In genomic region chr15:85707519-85708338, GRCh38 we compare ENCODE assay signal across 8 cellular contexts.
DNase-seq lines count a peak whose midpoint lies in the region; ATAC-seq and TF ChIP-seq lines count a peak whose summit lies in the region.

No MANE protein-coding gene starts in this region.

- H3K9ac ChIP-seq in liver (ENCODE audit: low read depth in 1 of 2, low read length in 2 of 2) = peak overlapping the region; percentile 30 to 89

- peak; percentile 40 for DNase-seq in activated CD4-positive, alpha-beta T cell treated with anti-CD3 and anti-CD28 coated beads for 48 hours
- no peak for DNase-seq in activated CD4-positive, alpha-beta T cell treated with anti-CD3 and anti-CD28 coated beads for 1 hour
- DNase-seq in HT-29 (ENCODE audit: low spot score) (peak; percentile 7), astrocyte of the spinal cord (ENCODE audit: low read depth, low spot score) (peak; percentile 58), tibial artery (no peak), NCI-H128 (lab: John Stamatoyannopoulos, UW; ENCODE audit: unreplicated experiment) (no peak)

- H3K9me3 ChIP-seq in liver (ENCODE audit: control insufficient read depth in 4 of 4, low read length in 3 of 4) = no peaks in the 10 kb centered on the region
- H3K9me3 ChIP-seq in tibial artery = no peaks in the 10 kb centered on the region

- H3K4me1 ChIP-seq in liver (ENCODE audit: control insufficient read depth in 4 of 4, insufficient read depth in 4 of 4, low read length in 3 of 4) (peaks cover 7 to 27% (median 21%) of the 10 kb centered on the region in 4 donors), tibial artery (peaks cover 0 to 65% (median 30%) of the 10 kb centered on the region in 4 donors)

- intact Hi-C loops in tibial artery (cut with DNase I; ENCODE audit: low total_unique reads) = loop anchor here (10.0 kb wide), 1 partner anchor 63 kb away; no protein-coding TSS in a partner anchor

- peaks cover 1 to 24% (median 18%) of the 10 kb centered on the region in 4 donors for H3K36me3 ChIP-seq in liver (ENCODE audit: control insufficient read depth in 4 of 4, insufficient read depth in 3 of 4, low read depth in 1 of 4, low read length in 3 of 4)
- peaks cover 4 to 29% (median 22%) of the 10 kb centered on the region in 3 donors for H3K36me3 ChIP-seq in tibial artery

- H3K27ac ChIP-seq in liver (ENCODE audit: low read depth in 1 of 2, low read length in 2 of 2) (peak overlapping the region; percentile 85 to 89), tibial artery (peak overlapping the region; percentile 79 to 84)

- in situ Hi-C loops in astrocyte of the spinal cord (cut with HindIII; ENCODE audit: low sequenced_read_pairs) = no loop called here

- H3K4me3 ChIP-seq in astrocyte of the spinal cord (ENCODE audit: low read depth, low read length) (no peak overlapping the region), liver (ENCODE audit: low read depth in 1 of 3, low read length in 3 of 3) (peak overlapping the region in 1 of 3 donors; percentile 26), tibial artery (peak overlapping the region; percentile 14 to 25)

- no peak for ATAC-seq in GM18519 (IDR thresholded peaks at IDR 0.05; ENCODE audit: low FRiP score, unreplicated experiment)

- peak; percentile 50 to 66 for TF ChIP-seq RAD21 in liver (IDR thresholded peaks at IDR 0.05)

- 21% methylated on average over 8 of the region's 8 CpGs for WGBS in liver

- TF ChIP-seq CTCF in astrocyte of the spinal cord (IDR thresholded peaks at IDR 0.05; ENCODE audit: low read depth, low read length) (no peak), liver (IDR thresholded peaks at IDR 0.05; ENCODE audit: low read depth, low read length, missing input control) (no peak), tibial artery (IDR thresholded peaks at IDR 0.05) (no peak)

- H3K27me3 ChIP-seq in liver (ENCODE audit: control insufficient read depth in 4 of 4, insufficient read depth in 4 of 4, low read length in 3 of 4) (no peaks in the 10 kb centered on the region), tibial artery (no peaks in the 10 kb centered on the region)

TF ChIP-seq in liver, 16 proteins besides CTCF, POLR2A, EP300 and RAD21:
- TF ChIP-seq REST (IDR thresholded peaks at IDR 0.05) (peak; percentile 80), TAF1 (conservative IDR thresholded peaks at IDR 0.05) (no peak), FOXA2 (IDR thresholded peaks at IDR 0.05) (peak; percentile 91), RXRA (IDR thresholded peaks at IDR 0.05) (peak; percentile 67 to 87), JUND (IDR thresholded peaks at IDR 0.05) (peak; percentile 83 to 93), SP1 (IDR thresholded peaks at IDR 0.05) (peak; percentile 89), NR2F2 (IDR thresholded peaks at IDR 0.05) (peak; percentile 41), GABPA (IDR thresholded peaks at IDR 0.05 in 1 of 2, conservative IDR thresholded peaks at IDR 0.05 in 1 of 2) (peak; percentile 10 to 18), HNF4A (conservative IDR thresholded peaks at IDR 0.05) (peak; percentile 95 to 96), ATF3 (IDR thresholded peaks at IDR 0.05) (no peak), EGR1 (IDR thresholded peaks at IDR 0.05; ENCODE audit: low read depth in 2 of 2) (no peak), HNF4G (IDR thresholded peaks at IDR 0.05) (peak; percentile 77), FOXA1 (IDR thresholded peaks at IDR 0.05) (peak; percentile 82), YY1 (IDR thresholded peaks at IDR 0.05) (peak; percentile 77)
- TF ChIP-seq, protein P1, sequence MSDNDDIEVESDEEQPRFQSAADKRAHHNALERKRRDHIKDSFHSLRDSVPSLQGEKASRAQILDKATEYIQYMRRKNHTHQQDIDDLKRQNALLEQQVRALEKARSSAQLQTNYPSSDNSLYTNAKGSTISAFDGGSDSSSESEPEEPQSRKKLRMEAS (IDR thresholded peaks at IDR 0.05) = peak; percentile 68
- TF ChIP-seq, protein P2, sequence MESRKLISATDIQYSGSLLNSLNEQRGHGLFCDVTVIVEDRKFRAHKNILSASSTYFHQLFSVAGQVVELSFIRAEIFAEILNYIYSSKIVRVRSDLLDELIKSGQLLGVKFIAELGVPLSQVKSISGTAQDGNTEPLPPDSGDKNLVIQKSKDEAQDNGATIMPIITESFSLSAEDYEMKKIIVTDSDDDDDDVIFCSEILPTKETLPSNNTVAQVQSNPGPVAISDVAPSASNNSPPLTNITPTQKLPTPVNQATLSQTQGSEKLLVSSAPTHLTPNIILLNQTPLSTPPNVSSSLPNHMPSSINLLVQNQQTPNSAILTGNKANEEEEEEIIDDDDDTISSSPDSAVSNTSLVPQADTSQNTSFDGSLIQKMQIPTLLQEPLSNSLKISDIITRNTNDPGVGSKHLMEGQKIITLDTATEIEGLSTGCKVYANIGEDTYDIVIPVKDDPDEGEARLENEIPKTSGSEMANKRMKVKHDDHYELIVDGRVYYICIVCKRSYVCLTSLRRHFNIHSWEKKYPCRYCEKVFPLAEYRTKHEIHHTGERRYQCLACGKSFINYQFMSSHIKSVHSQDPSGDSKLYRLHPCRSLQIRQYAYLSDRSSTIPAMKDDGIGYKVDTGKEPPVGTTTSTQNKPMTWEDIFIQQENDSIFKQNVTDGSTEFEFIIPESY (IDR thresholded peaks at IDR 0.05) = peak; percentile 85
TF ChIP-seq in liver: peak in this region for 13.

Comparison
In these comparisons a context has a peak if more than half of its experiments do, and no peak if none do; other contexts are left out.
1. DNase-seq: peak in activated CD4-positive, alpha-beta T cell treated with anti-CD3 and anti-CD28 coated beads for 48 hours (single experiment), HT-29 (single experiment) and astrocyte of the spinal cord (single experiment); none in activated CD4-positive, alpha-beta T cell treated with anti-CD3 and anti-CD28 coated beads for 1 hour (single experiment), tibial artery (0 of 2) and NCI-H128 (single experiment).